In genomic region chr5:93570294-93571110, GRCh38 we compare ENCODE assay signal across 1 cellular context.
TF ChIP-seq lines count a peak whose summit lies in the region.

No MANE protein-coding gene starts in this region.

TF ChIP-seq in WTC11, 78 proteins besides CTCF, POLR2A, EP300 and RAD21 (continued from another document):
- TF ChIP-seq ZNF232 (CRISPR knock-in tag; IDR thresholded peaks at IDR 0.05) (no peak), CREM (CRISPR knock-in tag; IDR thresholded peaks at IDR 0.05) (0 out of 2 replicates have a peak, but pooled peaks have one; percentile 26), TEAD4 (CRISPR knock-in tag; IDR thresholded peaks at IDR 0.05) (no peak)
